In genomic region chr13:93243375-93244063, GRCh38 we compare ENCODE assay signal across 14 cellular contexts. TPM values are rescaled to one million over a fixed set of nuclear protein-coding genes. Genes with fewer than 3 reads are reported as not detected.
DNase-seq lines count a peak whose midpoint lies in the region; ATAC-seq and TF ChIP-seq lines count a peak whose summit lies in the region.
"Had no signal": no experiment of that assay in that cellular context is flagged by ENCODE, and none has a peak within 500 bp of the region (broad histone marks: within the 10 kb centered on the region; RNA-seq: fewer than 3 reads in every experiment).

No MANE protein-coding gene starts in this region.

- H3K4me1 ChIP-seq in A673 (ENCODE audit: insufficient read depth, low read length, poor library complexity, severe bottlenecking) (peaks cover 43% of the 10 kb centered on the region), MM.1S (ENCODE audit: low read length) (no peaks in the 10 kb centered on the region), psoas muscle (no peaks in the 10 kb centered on the region)

- ATAC-seq in psoas muscle (peak in 3 of 4 donors; percentile 13 to 27 (median 26)), HG03442 (IDR thresholded peaks at IDR 0.05; ENCODE audit: unreplicated experiment) (no peak)

- H3K27ac ChIP-seq in A673 (ENCODE audit: low read depth, low read length, poor library complexity, severe bottlenecking) (peak overlapping the region; percentile 74), MM.1S (ENCODE audit: low read length) (no peak overlapping the region), psoas muscle (no peak overlapping the region)
- H3K27ac ChIP-seq: SJSA1 had no signal

- WGBS in psoas muscle, 3 donors: 67 to 80% (median 70%) methylated on average over 7 of the region's 7 CpGs

- H3K79me2 ChIP-seq in MM.1S (ENCODE audit: low read length): no peaks in the 10 kb centered on the region

- no peaks in the 10 kb centered on the region for H3K36me3 ChIP-seq in A673 (ENCODE audit: insufficient read depth, low read length, poor library complexity, severe bottlenecking)
- no peaks in the 10 kb centered on the region for H3K36me3 ChIP-seq in MM.1S (replicated peaks; ENCODE audit: insufficient read depth, low read length)
- H3K36me3 ChIP-seq in psoas muscle (ENCODE audit: insufficient read depth in 1 of 2, low read depth in 1 of 2): no peaks in the 10 kb centered on the region
- H3K36me3 ChIP-seq: right lobe of liver, SJSA1 had no signal

- intact Hi-C loops in A673 (cut with micrococcal nuclease; ENCODE audit: unreplicated experiment): loop anchor here (10.0 kb wide), 1 partner anchor 951 kb away; no protein-coding TSS in a partner anchor
- intact Hi-C loops in psoas muscle (cut with DNase I): no loop called here

- H3K9me3 ChIP-seq in A673 (ENCODE audit: low read depth, low read length, poor library complexity, severe bottlenecking) (peaks cover 17% of the 10 kb centered on the region), MM.1S (replicated peaks; ENCODE audit: insufficient read depth, low read length) (no peaks in the 10 kb centered on the region), psoas muscle (no peaks in the 10 kb centered on the region)

- POLR2A ChIA-PET in A673 (lab: Charles Lee; ENCODE audit: low non-redundant PET): no interaction called here

- CTCF ChIA-PET in A673 (lab: Charles Lee): interaction anchor here (1.0 kb wide), 1 partner anchor 9 kb away, joined by 3 read pairs; no protein-coding TSS in a partner anchor

- H3K4me2 ChIP-seq in MM.1S (ENCODE audit: low read depth, low read length): peak overlapping the region; percentile 54; the same call in 1 of the 2 replicates

- H3F3A ChIP-seq in MM.1S (ENCODE audit: insufficient read depth, low read length): no peaks in the 10 kb centered on the region

- no peak for DNase-seq in A673 (ENCODE audit: low spot score)
- no peak for DNase-seq in MM.1S
- no peak for DNase-seq in epithelial cell of proximal tubule (ENCODE audit: low read depth)
- DNase-seq in psoas muscle: peak in 1 of 2 donors; percentile 19
- no peak for DNase-seq in GM19240 (ENCODE audit: insufficient read length, low spot score)
- no peak for DNase-seq in activated CD4-positive, alpha-beta T cell treated with anti-CD3 and anti-CD28 coated beads for 48 hours
- DNase-seq in amygdala (lab: John Stamatoyannopoulos, UW): no peak
- DNase-seq: activated CD4-positive, alpha-beta T cell treated with anti-CD3 and anti-CD28 coated beads, Interleukin-2, amount 10 ng/mL, durations not matched to agents 24 days and 14 days; activated CD8-positive, alpha-beta memory T cell treated with anti-CD3 and anti-CD28 coated beads, Interleukin-2, amount 50 U/mL, for 48 hours; NCI-H2029; T-helper 9 cell had no signal

- H3K27me3 ChIP-seq in A673 (replicated peaks; ENCODE audit: insufficient read depth, low read depth, low read length, poor library complexity): no peaks in the 10 kb centered on the region
- no peaks in the 10 kb centered on the region for H3K27me3 ChIP-seq in MM.1S (replicated peaks; ENCODE audit: insufficient read depth, low read length)
- no peaks in the 10 kb centered on the region for H3K27me3 ChIP-seq in psoas muscle (ENCODE audit: insufficient read depth in 3 of 3, low read length in 2 of 3)
- H3K27me3 ChIP-seq: right lobe of liver, SJSA1 had no signal

- BruUV-seq in A673 (replicated peaks; lab: Mats Ljungman, UMichigan): no TSS peak

- no peaks in the 10 kb centered on the region for H3K9me2 ChIP-seq in MM.1S (replicated peaks; ENCODE audit: insufficient read depth, low read length)

- H3K9ac ChIP-seq in MM.1S (ENCODE audit: low read length): no peak overlapping the region

- H4K20me1 ChIP-seq in MM.1S (ENCODE audit: insufficient read depth, low read length): no peaks in the 10 kb centered on the region

- no peak overlapping the region for H2AFZ ChIP-seq in MM.1S (ENCODE audit: low read length)

- H3K4me3 ChIP-seq in A673 (ENCODE audit: low read depth, low read length, poor library complexity, severe bottlenecking) (no peak overlapping the region), MM.1S (ENCODE audit: low read length) (no peak overlapping the region), epithelial cell of proximal tubule (ENCODE audit: low read depth, low read length) (peak overlapping the region; percentile 53), psoas muscle (no peak overlapping the region)

- TF ChIP-seq CTCF in A673 (conservative IDR thresholded peaks at IDR 0.05; ENCODE audit: low read depth, low read length) (no peak), MM.1S (IDR thresholded peaks at IDR 0.05; ENCODE audit: low read length) (no peak), epithelial cell of proximal tubule (conservative IDR thresholded peaks at IDR 0.05; ENCODE audit: low read depth, low read length) (no peak), psoas muscle (IDR thresholded peaks at IDR 0.05) (no peak)

RNA-seq across cellular contexts. Expression of gene GPC6, which starts 16.9 kb away (rescaled TPM):
- total RNA-seq in A673 (2021): 23.3 and 23.4 TPM in 2 replicates
- 10.2 and 18.7 TPM in 2 replicates for total RNA-seq in epithelial cell of proximal tubule
- total RNA-seq in psoas muscle: 1 to 10 TPM in 1 of 4 donors, under 1 TPM in 3; 0.17 to 3.7 (median 0.57) TPM
- under 1 TPM; 0.07 to 0.70 (median 0.20) TPM for polyA plus RNA-seq in psoas muscle
- total RNA-seq: activated CD4-positive, alpha-beta T cell treated with anti-CD3 and anti-CD28 coated beads, Interleukin-2, amount 10 ng/mL, durations not matched to agents 24 days and 14 days had no signal
